ENCODE assay signal across 8 cellular contexts in the genomic region with DNA sequence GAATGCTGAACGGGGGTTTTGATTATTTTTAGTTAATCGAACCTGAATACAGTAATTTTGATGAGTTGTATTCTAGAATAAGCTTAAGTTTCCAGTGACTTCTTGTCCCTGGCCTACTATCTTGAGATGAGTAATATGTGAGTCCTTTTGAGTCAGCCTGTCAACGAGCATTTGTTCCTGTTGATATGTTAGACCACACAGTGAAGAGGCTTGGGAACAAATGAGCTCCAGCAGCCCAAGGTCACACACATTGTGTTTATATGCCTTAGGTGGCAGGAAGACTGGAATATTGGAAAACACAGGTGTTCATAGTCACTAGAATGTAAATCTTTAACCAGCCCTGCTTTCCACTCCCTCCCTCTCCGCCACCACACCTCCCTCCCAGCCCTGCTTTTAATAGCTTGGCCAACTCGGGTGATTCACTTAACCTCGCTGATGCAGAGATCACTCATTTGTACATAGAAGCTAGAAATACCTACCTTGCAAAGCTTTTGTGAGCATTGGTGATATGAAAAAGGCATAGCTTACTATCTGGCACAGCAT. TPM values are rescaled to one million over a fixed set of nuclear protein-coding genes. Genes with fewer than 3 reads are reported as not detected.
DNase-seq lines count a peak whose midpoint lies in the region; ATAC-seq and TF ChIP-seq lines count a peak whose summit lies in the region.

No MANE protein-coding gene starts in this region.

- no peaks in the 10 kb centered on the region for H4K20me1 ChIP-seq in hepatocyte (ENCODE audit: insufficient read depth, poor library complexity, severe bottlenecking)

- CTCF ChIA-PET in activated naive CD4-positive, alpha-beta T cell treated with anti-CD3 and anti-CD28 coated beads for 36 hours (lab: Charles Lee): interaction anchor here (0.6 kb wide), 1 partner anchor 9 kb away, joined by 3 read pairs; no protein-coding TSS in a partner anchor
- CTCF ChIA-PET in CD4-positive, alpha-beta T cell (lab: Charles Lee): no interaction called here

- H3K36me3 Mint-ChIP-seq in activated naive CD4-positive, alpha-beta T cell treated with anti-CD3 and anti-CD28 coated beads for 36 hours (ENCODE audit: low read depth): no peaks in the 10 kb centered on the region
- H3K36me3 Mint-ChIP-seq in CD4-positive, alpha-beta T cell (ENCODE audit: low read depth): no peaks in the 10 kb centered on the region

- peaks cover 9% of the 10 kb centered on the region for H3K27me3 Mint-ChIP-seq in activated naive CD4-positive, alpha-beta T cell treated with anti-CD3 and anti-CD28 coated beads for 36 hours (ENCODE audit: low read depth)
- peaks cover 6% of the 10 kb centered on the region for H3K27me3 Mint-ChIP-seq in CD4-positive, alpha-beta T cell

- no peaks in the 10 kb centered on the region for H3K36me3 ChIP-seq in hepatocyte (replicated peaks; ENCODE audit: insufficient read depth, low read depth)

- peak overlapping the region; percentile 14 for H3K4me2 ChIP-seq in hepatocyte

- no peaks in the 10 kb centered on the region for H3K9me3 Mint-ChIP-seq in activated naive CD4-positive, alpha-beta T cell treated with anti-CD3 and anti-CD28 coated beads for 36 hours
- H3K9me3 Mint-ChIP-seq in CD4-positive, alpha-beta T cell: no peaks in the 10 kb centered on the region

- H3K27me3 ChIP-seq in hepatocyte: no peaks in the 10 kb centered on the region
- H3K27me3 ChIP-seq in CD4-positive, alpha-beta T cell (ENCODE audit: control insufficient read depth, insufficient read depth, low read length): no peaks in the 10 kb centered on the region

- TF ChIP-seq CTCF in hepatocyte (IDR thresholded peaks at IDR 0.05; ENCODE audit: poor library complexity): no peak
- no peak for TF ChIP-seq CTCF in CD4-positive, alpha-beta T cell (IDR thresholded peaks at IDR 0.05)

- H3K4me3 Mint-ChIP-seq in activated naive CD4-positive, alpha-beta T cell treated with anti-CD3 and anti-CD28 coated beads for 36 hours: no peak overlapping the region
- H3K4me3 Mint-ChIP-seq in CD4-positive, alpha-beta T cell: no peak overlapping the region

- WGBS in hepatocyte (ENCODE audit: low lambda C conversion rate, missing lambda C conversion rate): 49% methylated on average over 6 of the region's 6 CpGs

- H3K9me2 ChIP-seq in hepatocyte (replicated peaks; ENCODE audit: insufficient read depth): no peaks in the 10 kb centered on the region

- no peaks in the 10 kb centered on the region for H3K9me3 ChIP-seq in hepatocyte (ENCODE audit: low read depth)
- H3K9me3 ChIP-seq in CD4-positive, alpha-beta T cell (ENCODE audit: control insufficient read depth, low read length): no peaks in the 10 kb centered on the region

- no peak overlapping the region for H3K27ac Mint-ChIP-seq in activated naive CD4-positive, alpha-beta T cell treated with anti-CD3 and anti-CD28 coated beads for 36 hours
- no peak overlapping the region for H3K27ac Mint-ChIP-seq in CD4-positive, alpha-beta T cell

- peaks cover 49% of the 10 kb centered on the region for H3K4me1 ChIP-seq in hepatocyte (ENCODE audit: insufficient read depth)

- peaks cover 5% of the 10 kb centered on the region for H3K4me1 Mint-ChIP-seq in activated naive CD4-positive, alpha-beta T cell treated with anti-CD3 and anti-CD28 coated beads for 36 hours (ENCODE audit: low read depth)
- H3K4me1 Mint-ChIP-seq in CD4-positive, alpha-beta T cell (ENCODE audit: low read depth): no peaks in the 10 kb centered on the region

- peaks cover 48% of the 10 kb centered on the region for H3K79me2 ChIP-seq in hepatocyte

- H3K4me3 ChIP-seq in hepatocyte: no peak overlapping the region

- H2AFZ ChIP-seq in hepatocyte: no peak overlapping the region

- ATAC-seq in HG02852 (IDR thresholded peaks at IDR 0.05; ENCODE audit: unreplicated experiment): peak; percentile 94
- no peak for ATAC-seq in CD4-positive, alpha-beta T cell (ENCODE audit: poor library complexity)

- intact Hi-C loops in activated naive CD4-positive, alpha-beta T cell treated with anti-CD3 and anti-CD28 coated beads for 36 hours (cut with micrococcal nuclease): no loop called here
- intact Hi-C loops in CD4-positive, alpha-beta T cell (cut with DNase I, micrococcal nuclease): no loop called here

- peak; percentile 21 for DNase-seq in activated naive CD4-positive, alpha-beta T cell treated with anti-CD3 and anti-CD28 coated beads for 36 hours
- no peak for DNase-seq in activated naive CD4-positive, alpha-beta T cell treated with Interleukin-2 at 50 U/mL for 16 hours
- DNase-seq in RKO (ENCODE audit: low spot score) (peak; percentile 88), hepatocyte (ENCODE audit: low spot score) (peak; percentile 87), activated gamma-delta T cell treated with Interleukin-2 at 50 U/mL for 16 hours (no peak), SHP77 (lab: John Stamatoyannopoulos, UW) (no peak)
- DNase-seq in CD4-positive, alpha-beta T cell: no peak

- peak overlapping the region; percentile 75 for H3K27ac ChIP-seq in hepatocyte
- no peak overlapping the region for H3K27ac ChIP-seq in CD4-positive, alpha-beta T cell (ENCODE audit: low read depth, low read length)

- POLR2A ChIA-PET in CD4-positive, alpha-beta T cell (lab: Charles Lee): no interaction called here

RNA-seq across cellular contexts. Expression of gene SMPDL3A, which starts 9.1 kb away (rescaled TPM):
- under 1 TPM; 0.31 to 0.49 TPM for total RNA-seq in activated naive CD4-positive, alpha-beta T cell treated with anti-CD3 and anti-CD28 coated beads for 36 hours
- 124 and 126 TPM in 2 replicates for total RNA-seq in hepatocyte
- 104 and 115 TPM in 2 replicates for polyA plus RNA-seq in hepatocyte
- under 1 TPM; 0.22 to 0.52 TPM for total RNA-seq in CD4-positive, alpha-beta T cell

RNA-seq across cellular contexts. Expression of gene FABP7, which starts 18.7 kb away (rescaled TPM):
- total RNA-seq in activated naive CD4-positive, alpha-beta T cell treated with anti-CD3 and anti-CD28 coated beads for 36 hours: not detected
- total RNA-seq in hepatocyte: 0.24 and 0.60 TPM in 2 replicates
- 0.96 TPM in 1 of 2 replicates, not detected in the other for polyA plus RNA-seq in hepatocyte
- total RNA-seq in CD4-positive, alpha-beta T cell: not detected

Comparison
In these comparisons a context has a peak if more than half of its experiments do, and no peak if none do; other contexts are left out.
1. DNase-seq: peak in activated naive CD4-positive, alpha-beta T cell treated with anti-CD3 and anti-CD28 coated beads for 36 hours (single experiment), RKO (single experiment) and hepatocyte (single experiment); none in activated naive CD4-positive, alpha-beta T cell treated with Interleukin-2 at 50 U/mL for 16 hours (single experiment), CD4-positive, alpha-beta T cell (0 of 10), activated gamma-delta T cell treated with Interleukin-2 at 50 U/mL for 16 hours (single experiment) and SHP77 (0 of 2).
2. RNA of gene SMPDL3A, which starts 9.1 kb away (total RNA-seq): 124 to 126 TPM in hepatocyte; 0.22 to 0.52 TPM in CD4-positive, alpha-beta T cell and 0.31 to 0.49 TPM in activated naive CD4-positive, alpha-beta T cell treated with anti-CD3 and anti-CD28 coated beads for 36 hours; every median in the first group is over 10 times any median in the second.